ENCODE assay signal across 1 cellular context in genomic region chr5:2738156-2738699, GRCh38.
TF ChIP-seq lines count a peak whose summit lies in the region.

No MANE protein-coding gene starts in this region.

TF ChIP-seq in H1, 55 proteins besides CTCF, POLR2A, EP300 and RAD21 (continued from another document):
- TF ChIP-seq POLR2AphosphoS5 (IDR thresholded peaks at IDR 0.05; ENCODE audit: low read depth, low read length) (no peak), RNF2 (IDR thresholded peaks at IDR 0.05; ENCODE audit: borderline replicate concordance, low read depth, low read length, missing control alignments, poor library complexity, severe bottlenecking) (no peak), ASH2L (IDR thresholded peaks at IDR 0.05; ENCODE audit: low read length) (no peak), TAF1 (IDR thresholded peaks at IDR 0.05; ENCODE audit: low read depth, low read length) (no peak), CREB1 (IDR thresholded peaks at IDR 0.05) (no peak)
